ENCODE assay signal across 8 cellular contexts in the genomic region with DNA sequence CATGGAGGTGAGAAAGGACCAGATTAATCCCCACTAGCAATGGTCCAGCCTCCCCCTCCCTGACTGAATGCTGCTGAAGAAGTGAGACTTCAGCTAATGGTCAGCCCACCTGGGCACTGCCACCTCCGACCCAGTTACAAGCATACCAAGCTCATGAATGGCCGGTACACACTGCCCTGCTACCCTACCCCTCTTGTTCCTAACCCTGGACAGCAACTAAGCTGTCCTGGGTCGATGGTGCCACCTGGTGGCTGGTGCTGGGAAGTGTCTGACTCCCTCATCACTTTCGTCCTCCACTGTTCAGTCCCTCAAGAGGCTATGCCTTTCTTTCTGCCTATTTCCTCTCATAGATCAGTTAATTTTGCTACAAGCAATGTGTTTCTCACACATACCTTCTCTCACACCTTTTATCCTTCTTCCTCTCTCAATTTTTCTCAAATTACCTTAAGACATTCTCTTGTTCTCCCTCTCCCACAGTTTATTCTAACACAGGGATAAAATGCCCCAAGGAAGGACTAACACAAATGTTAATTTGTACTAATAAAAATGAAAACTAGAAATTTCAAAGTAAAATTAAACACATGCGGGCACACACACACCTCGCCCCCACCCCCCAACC. TPM values are rescaled to one million over a fixed set of nuclear protein-coding genes. Genes with fewer than 3 reads are reported as not detected.
DNase-seq lines count a peak whose midpoint lies in the region; ATAC-seq and TF ChIP-seq lines count a peak whose summit lies in the region.

No MANE protein-coding gene starts in this region.

- H3K4me3 ChIP-seq in Loucy (ENCODE audit: low read length, poor library complexity, severe bottlenecking) (no peak overlapping the region), osteoblast (ENCODE audit: insufficient read depth, low read length) (no peak overlapping the region)

- no peaks in the 10 kb centered on the region for H3K9me2 ChIP-seq in Loucy (replicated peaks; ENCODE audit: low read depth, low read length)

- H4K20me1 ChIP-seq in Loucy (ENCODE audit: insufficient read depth, low read length, poor library complexity, severe bottlenecking) = no peaks in the 10 kb centered on the region
- no peaks in the 10 kb centered on the region for H4K20me1 ChIP-seq in osteoblast (ENCODE audit: insufficient read depth, low read length)

- peak; percentile 91 for TF ChIP-seq CTCF in Loucy (conservative IDR thresholded peaks at IDR 0.05; ENCODE audit: low read length)
- TF ChIP-seq CTCF in osteoblast (IDR thresholded peaks at IDR 0.05; ENCODE audit: extremely low read depth, low read depth, low read length) = peak; percentile 67

- H3K9me3 ChIP-seq in Loucy (ENCODE audit: insufficient read depth, low read depth, low read length) (no peaks in the 10 kb centered on the region; the same call in 1 of the 2 replicates), osteoblast (ENCODE audit: low read depth, low read length) (peaks cover 8% of the 10 kb centered on the region)

- H3F3A ChIP-seq in Loucy (ENCODE audit: low read depth) = no peaks in the 10 kb centered on the region

- ATAC-seq in GM21423 (IDR thresholded peaks at IDR 0.05; ENCODE audit: unreplicated experiment) (no peak), GM19463 (IDR thresholded peaks at IDR 0.05; ENCODE audit: unreplicated experiment) (no peak)

- no peak overlapping the region for H3K27ac ChIP-seq in osteoblast (ENCODE audit: low read depth, low read length)

- no peaks in the 10 kb centered on the region for H3K27me3 ChIP-seq in Loucy (ENCODE audit: insufficient read depth, low read length, poor library complexity, severe bottlenecking)
- H3K27me3 ChIP-seq in osteoblast (ENCODE audit: insufficient read depth, low read length) = peaks cover 51% of the 10 kb centered on the region

- H3K79me2 ChIP-seq in Loucy (ENCODE audit: insufficient read depth, low read length) (no peaks in the 10 kb centered on the region), osteoblast (ENCODE audit: insufficient read depth, low read length) (no peaks in the 10 kb centered on the region)

- H3K4me2 ChIP-seq in Loucy (ENCODE audit: low read depth, low read length, poor library complexity, severe bottlenecking) = no peak overlapping the region
- no peak overlapping the region for H3K4me2 ChIP-seq in osteoblast (ENCODE audit: insufficient read depth, low read length)

- H3K36me3 ChIP-seq in Loucy (ENCODE audit: insufficient read depth, low read length) (no peaks in the 10 kb centered on the region), osteoblast (ENCODE audit: insufficient read depth, low read length) (no peaks in the 10 kb centered on the region)

- H2AFZ ChIP-seq in Loucy (ENCODE audit: low read length) (no peak overlapping the region), osteoblast (ENCODE audit: low read length) (no peak overlapping the region)

- no peak overlapping the region for H3K9ac ChIP-seq in Loucy (ENCODE audit: low read depth, low read length, poor library complexity, severe bottlenecking)

- H3K4me1 ChIP-seq in Loucy (ENCODE audit: insufficient read depth, low read length, poor library complexity, severe bottlenecking) (peaks cover 7% of the 10 kb centered on the region), osteoblast (ENCODE audit: insufficient read depth, low read length) (peaks cover 7% of the 10 kb centered on the region)

- peak; percentile 6 for DNase-seq in NCI-H2171 treated with DMSO at 0.1 percent for 48 hours (lab: John Stamatoyannopoulos, UW)
- no peak for DNase-seq in NCI-H2171 (lab: John Stamatoyannopoulos, UW)
- DNase-seq in astrocyte of the hippocampus (ENCODE audit: low read depth, low spot score) = peak; percentile 47
- peak; percentile 92 for DNase-seq in osteoblast (ENCODE audit: insufficient read length, low spot score, missing footprints)
- DNase-seq in anterior cingulate cortex (lab: John Stamatoyannopoulos, UW) = no peak

RNA-seq across cellular contexts. Expression of a gene that starts 42.4 kb away (rescaled TPM):
- under 0.01 TPM in 1 of 2 replicates, not detected in the other for total RNA-seq in osteoblast

Comparison
In these comparisons a context has a peak if more than half of its experiments do, and no peak if none do; other contexts are left out.
1. DNase-seq: peak in NCI-H2171 treated with DMSO at 0.1 percent for 48 hours (single experiment), astrocyte of the hippocampus (single experiment) and osteoblast (single experiment); none in NCI-H2171 (single experiment) and anterior cingulate cortex (0 of 58).